ENCODE assay signal across 31 cellular contexts in the genomic region with DNA sequence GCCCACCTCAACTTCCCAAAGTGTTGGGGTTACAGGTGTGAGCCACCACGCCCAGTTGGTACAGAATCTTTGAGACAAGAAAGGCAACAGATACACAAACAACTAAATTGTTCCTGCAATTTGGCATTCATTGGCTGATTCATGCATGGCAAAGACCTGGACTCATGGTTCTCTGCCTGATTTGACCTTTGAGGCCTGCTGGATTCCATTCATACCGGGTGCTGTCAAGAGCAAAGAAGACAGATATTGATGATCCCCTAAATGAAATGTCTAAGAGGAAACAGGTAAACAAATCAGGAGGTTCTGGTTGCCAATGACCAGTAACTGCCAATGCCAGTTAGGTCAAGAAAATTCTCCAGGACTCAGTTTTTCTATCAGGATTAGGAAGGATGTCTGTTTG.
"Had no signal": no experiment of that assay in that cellular context is flagged by ENCODE, and none has a peak within 500 bp of the region (broad histone marks: within the 10 kb centered on the region; RNA-seq: fewer than 3 reads in every experiment).

No MANE protein-coding gene starts in this region.

- H3K4me1 Mint-ChIP-seq: natural killer cell; stimulated activated memory B cell treated with anti-CD40 and anti-IgM and Interleukin-4, amounts not matched to agents 10 μg/mL and 1 μg/mL and 100 μg/mL, for 72 hours had no signal

- H3K4me3 ChIP-seq: neural progenitor cell, ovary, prostate gland, skin epidermis, smooth muscle cell, spleen, suprapubic skin, testis, tibial artery, transverse colon, upper lobe of right lung, uterus had no signal

- H3K27me3 ChIP-seq: neural progenitor cell, ovary, spleen, suprapubic skin, testis, tibial artery, transverse colon, upper lobe of right lung, uterus had no signal

- ATAC-seq: naive thymus-derived CD4-positive, alpha-beta T cell; natural killer cell; right cardiac atrium; sciatic nerve; stimulated activated memory B cell treated with anti-CD40 and anti-IgM and Interleukin-4, amounts not matched to agents 10 μg/mL and 1 μg/mL and 100 μg/mL, for 72 hours; stimulated activated naive CD8-positive, alpha-beta T cell treated with anti-CD3 and anti-CD28 coated beads, Interleukin-15, amount 100 ng/mL, for 72 hours; stimulated activated naive CD8-positive, alpha-beta T cell treated with anti-CD3 and anti-CD28 coated beads, Interleukin-15, Interleukin-2, amounts not matched to agents 100 U/mL and 50 U/mL, for 24 hours; upper lobe of right lung had no signal

- H3K4me3 Mint-ChIP-seq: naive thymus-derived CD4-positive, alpha-beta T cell; natural killer cell; nephron; neural progenitor cell; stimulated activated memory B cell treated with anti-CD40 and anti-IgM and Interleukin-4, amounts not matched to agents 10 μg/mL and 1 μg/mL and 100 μg/mL, for 72 hours; stimulated activated naive CD8-positive, alpha-beta T cell treated with anti-CD3 and anti-CD28 coated beads, Interleukin-15, amount 100 ng/mL, for 72 hours; type B pancreatic cell had no signal

- H3K36me3 ChIP-seq: neural progenitor cell, ovary, prostate gland, spleen, transverse colon, upper lobe of right lung, uterus had no signal

- H3K4me2 ChIP-seq: smooth muscle cell had no signal

- H2AFZ ChIP-seq: neural progenitor cell, parathyroid adenoma had no signal

- H3K9me3 ChIP-seq: ovary, prostate gland, spleen, suprapubic skin, testis, tibial artery, transverse colon, upper lobe of right lung, uterus had no signal

- H3K36me3 Mint-ChIP-seq: natural killer cell had no signal

- H3K27me3 Mint-ChIP-seq: naive thymus-derived CD4-positive, alpha-beta T cell; stimulated activated memory B cell treated with anti-CD40 and anti-IgM and Interleukin-4, amounts not matched to agents 10 μg/mL and 1 μg/mL and 100 μg/mL, for 72 hours; stimulated activated naive CD8-positive, alpha-beta T cell treated with anti-CD3 and anti-CD28 coated beads, Interleukin-15, amount 100 ng/mL, for 72 hours; type B pancreatic cell had no signal

- DNase-seq: naive thymus-derived CD4-positive, alpha-beta T cell; natural killer cell; occipital lobe; ovary; posterior cingulate gyrus; right cardiac atrium; spleen; stimulated activated CD4-positive, alpha-beta T cell treated with anti-CD3 and anti-CD28 coated beads, Interleukin-12 subunit alpha, Interleukin-12 subunit beta, amount 100 ng/mL, for 4 hours; stimulated activated CD4-positive, alpha-beta T cell treated with anti-CD3 and anti-CD28 coated beads, Interleukin-1b, Interleukin-23, amount 100 ng/mL, for 48 hours; stimulated activated CD4-positive, alpha-beta T cell treated with anti-CD3 and anti-CD28 coated beads, Interleukin-4, amount 100 ng/mL, for 1 hour; stimulated activated CD4-positive, alpha-beta T cell treated with anti-CD3 and anti-CD28 coated beads, Interleukin-4, amount 100 ng/mL, for 4 hours; stimulated activated CD8-positive, alpha-beta memory T cell treated with anti-CD3 and anti-CD28 coated beads, Interleukin-4, amount 100 ng/mL, for 48 hours; stimulated activated naive CD4-positive, alpha-beta T cell; stimulated activated naive CD8-positive, alpha-beta T cell treated with anti-CD3 and anti-CD28 coated beads, Interleukin-15, amount 100 ng/mL, for 72 hours; stimulated activated naive CD8-positive, alpha-beta T cell treated with anti-CD3 and anti-CD28 coated beads, Interleukin-15, Interleukin-2, amounts not matched to agents 100 U/mL and 50 U/mL, for 24 hours; substantia nigra; testis; tibial artery; transverse colon; upper lobe of right lung; uterus had no signal

- H3K27ac ChIP-seq: neural progenitor cell, ovary, parathyroid adenoma, prostate gland, spleen, suprapubic skin, testis, tibial artery, transverse colon, upper lobe of right lung, uterus had no signal

- H3K4me1 ChIP-seq: parathyroid adenoma, prostate gland, spleen, suprapubic skin, testis, tibial artery, transverse colon, upper lobe of right lung, uterus had no signal

- H3K27ac Mint-ChIP-seq: naive thymus-derived CD4-positive, alpha-beta T cell; natural killer cell; nephron; stimulated activated memory B cell treated with anti-CD40 and anti-IgM and Interleukin-4, amounts not matched to agents 10 μg/mL and 1 μg/mL and 100 μg/mL, for 72 hours; type B pancreatic cell had no signal

- H3K9me3 Mint-ChIP-seq: natural killer cell; nephron; neural progenitor cell; stimulated activated naive CD8-positive, alpha-beta T cell treated with anti-CD3 and anti-CD28 coated beads, Interleukin-15, amount 100 ng/mL, for 72 hours; type B pancreatic cell had no signal

- H3K9ac ChIP-seq: neural progenitor cell, parathyroid adenoma had no signal
